In the genomic region with DNA sequence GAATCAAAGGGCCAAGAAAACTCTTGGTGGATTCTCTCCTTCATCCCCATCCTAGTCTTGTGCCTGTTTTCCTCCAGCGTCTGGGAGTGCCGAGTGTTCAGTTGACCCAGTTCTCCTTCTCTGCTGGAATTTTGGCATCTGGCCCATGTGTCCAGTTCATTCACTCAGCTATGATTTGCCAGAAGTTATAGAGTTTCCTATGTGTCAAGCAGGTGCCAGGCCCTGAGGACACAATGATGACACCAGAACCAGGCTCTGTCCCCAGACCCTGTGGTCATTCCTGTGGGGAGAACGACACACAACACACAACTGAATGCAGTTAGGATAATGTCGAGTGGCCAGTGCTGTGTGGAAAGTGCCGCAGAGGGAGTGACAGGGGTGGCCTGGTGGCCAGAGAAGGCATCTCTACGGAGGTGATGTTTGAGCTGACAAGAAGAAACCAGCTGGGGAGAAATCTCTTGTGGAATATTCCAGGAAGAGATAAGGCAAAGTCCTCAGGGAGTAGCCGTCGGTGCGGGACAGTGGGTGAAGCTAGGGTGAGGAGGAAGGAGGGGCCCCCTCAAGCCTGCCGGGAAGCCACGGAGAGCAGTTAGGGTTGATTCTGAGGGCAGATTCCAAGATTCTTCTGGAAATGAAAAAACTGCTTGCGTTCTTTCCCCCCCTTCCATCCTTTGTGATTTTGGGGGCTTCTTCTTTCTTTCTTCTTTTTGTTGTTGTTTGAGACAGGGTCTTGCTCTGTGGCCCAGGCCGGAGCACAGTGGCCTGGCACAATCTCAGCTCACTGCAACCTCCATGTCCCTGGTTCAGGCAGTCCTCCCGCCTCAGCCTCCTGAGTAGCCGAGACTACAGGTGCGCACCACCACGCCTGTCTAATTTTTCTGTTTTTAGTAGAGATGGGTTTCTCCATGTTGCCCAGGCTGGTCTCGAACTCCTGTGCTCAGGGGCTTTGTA, we compare ENCODE assay signal across 1 cellular context.
TF ChIP-seq lines count a peak whose summit lies in the region.

No MANE protein-coding gene starts in this region.

TF ChIP-seq in HepG2, 621 proteins besides CTCF, POLR2A, EP300 and RAD21:
- TF ChIP-seq ISL2 (CRISPR knock-in tag; IDR thresholded peaks at IDR 0.05) (no peak), TBP (CRISPR knock-in tag; IDR thresholded peaks at IDR 0.05) (no peak), ZNF850 (CRISPR knock-in tag; conservative IDR thresholded peaks at IDR 0.05) (no peak), ETV6 (CRISPR knock-in tag; conservative IDR thresholded peaks at IDR 0.05) (no peak), LCORL (IDR thresholded peaks at IDR 0.05) (no peak), LCORL (CRISPR knock-in tag; IDR thresholded peaks at IDR 0.05) (no peak), FOXC1 (CRISPR knock-in tag; IDR thresholded peaks at IDR 0.05; ENCODE audit: borderline replicate concordance) (no peak)
